Comparison of ENCODE assay signal across 13 cellular contexts in genomic region chr5:31811210-31811609, GRCh38.
A peak's percentile ranks its signal among the peaks of the same experiment; 100 is the strongest.
DNase-seq lines count a peak whose midpoint lies in the region; ATAC-seq lines count a peak whose summit lies in the region.
"Had no signal": no experiment of that assay in that cellular context is flagged by ENCODE, and none has a peak within 500 bp of the region (broad histone marks: within the 10 kb centered on the region; RNA-seq: fewer than 3 reads in every experiment).

No MANE protein-coding gene starts in this region.

- no peak overlapping the region for H3K27ac Mint-ChIP-seq in stimulated activated naive B cell treated with anti-CD40 and anti-IgM and Interleukin-4, amounts not matched to agents 10 μg/mL and 1 μg/mL and 100 μg/mL, for 72 hours
- H3K27ac Mint-ChIP-seq: activated naive CD4-positive, alpha-beta T cell treated with anti-CD3 and anti-CD28 coated beads, Interleukin-2, amount 50 U/mL, for 72 hours; CD8-positive, alpha-beta T cell; mesothelial cell of epicardium had no signal

- H3K4me3 Mint-ChIP-seq in stimulated activated naive B cell treated with anti-CD40 and anti-IgM and Interleukin-4, amounts not matched to agents 10 μg/mL and 1 μg/mL and 100 μg/mL, for 72 hours, result no peak overlapping the region
- H3K4me3 Mint-ChIP-seq: CD8-positive, alpha-beta T cell; mesothelial cell of epicardium had no signal

- no peaks in the 10 kb centered on the region for H3K36me3 Mint-ChIP-seq in stimulated activated naive B cell treated with anti-CD40 and anti-IgM and Interleukin-4, amounts not matched to agents 10 μg/mL and 1 μg/mL and 100 μg/mL, for 72 hours
- H3K36me3 Mint-ChIP-seq: activated naive CD4-positive, alpha-beta T cell treated with anti-CD3 and anti-CD28 coated beads, Interleukin-2, amount 50 U/mL, for 72 hours; CD8-positive, alpha-beta T cell; mesothelial cell of epicardium had no signal

- peak; percentile 83 for DNase-seq in AG08396 (ENCODE audit: low spot score)
- DNase-seq in LoVo (ENCODE audit: low spot score), result peak; percentile 57
- peak; percentile 75 for DNase-seq in amniotic stem cell (lab: John Stamatoyannopoulos, UW)
- DNase-seq in iris pigment epithelial cell (ENCODE audit: low read depth), result peak; percentile 94
- no peak for DNase-seq in NCI-H748 treated with DMSO at 0.1 percent for 48 hours (lab: John Stamatoyannopoulos, UW)
- no peak for DNase-seq in stimulated activated naive CD8-positive, alpha-beta T cell treated with anti-CD3 and anti-CD28 coated beads, Interleukin-15, Interleukin-2, amounts not matched to agents 100 U/mL and 50 U/mL, for 24 hours
- DNase-seq in stimulated activated naive B cell treated with anti-CD40 and anti-IgM and Interleukin-4, amounts not matched to agents 10 μg/mL and 1 μg/mL and 100 μg/mL, for 72 hours, result no peak
- DNase-seq: activated CD4-positive, alpha-beta T cell treated with anti-CD3 and anti-CD28 coated beads for 48 hours; CD8-positive, alpha-beta T cell; stomach had no signal

- no peaks in the 10 kb centered on the region for H3K9me3 Mint-ChIP-seq in stimulated activated naive B cell treated with anti-CD40 and anti-IgM and Interleukin-4, amounts not matched to agents 10 μg/mL and 1 μg/mL and 100 μg/mL, for 72 hours
- H3K9me3 Mint-ChIP-seq: activated naive CD4-positive, alpha-beta T cell treated with anti-CD3 and anti-CD28 coated beads, Interleukin-2, amount 50 U/mL, for 72 hours; CD8-positive, alpha-beta T cell; mesothelial cell of epicardium had no signal

- no peaks in the 10 kb centered on the region for H3K4me1 Mint-ChIP-seq in stimulated activated naive B cell treated with anti-CD40 and anti-IgM and Interleukin-4, amounts not matched to agents 10 μg/mL and 1 μg/mL and 100 μg/mL, for 72 hours

- no peak for ATAC-seq in stimulated activated naive CD8-positive, alpha-beta T cell treated with anti-CD3 and anti-CD28 coated beads, Interleukin-15, Interleukin-2, amounts not matched to agents 100 U/mL and 50 U/mL, for 24 hours
- no peak for ATAC-seq in HG03565 (IDR thresholded peaks at IDR 0.05; ENCODE audit: unreplicated experiment)
- ATAC-seq in stimulated activated naive B cell treated with anti-CD40 and anti-IgM and Interleukin-4, amounts not matched to agents 10 μg/mL and 1 μg/mL and 100 μg/mL, for 72 hours (replicated peaks), result no peak
- ATAC-seq: activated naive CD4-positive, alpha-beta T cell treated with anti-CD3 and anti-CD28 coated beads, Interleukin-2, amount 50 U/mL, for 72 hours; CD8-positive, alpha-beta T cell had no signal

- H3K27me3 Mint-ChIP-seq in stimulated activated naive B cell treated with anti-CD40 and anti-IgM and Interleukin-4, amounts not matched to agents 10 μg/mL and 1 μg/mL and 100 μg/mL, for 72 hours, result no peaks in the 10 kb centered on the region

Comparison
In these comparisons a context has a peak if more than half of its experiments do, and no peak if none do; other contexts are left out.
1. DNase-seq: peak in AG08396 (single experiment), LoVo (single experiment), amniotic stem cell (single experiment) and iris pigment epithelial cell (single experiment); none in NCI-H748 treated with DMSO at 0.1 percent for 48 hours (single experiment), stimulated activated naive CD8-positive, alpha-beta T cell treated with anti-CD3 and anti-CD28 coated beads, Interleukin-15, Interleukin-2, amounts not matched to agents 100 U/mL and 50 U/mL, for 24 hours (single experiment) and stimulated activated naive B cell treated with anti-CD40 and anti-IgM and Interleukin-4, amounts not matched to agents 10 μg/mL and 1 μg/mL and 100 μg/mL, for 72 hours (single experiment).